In genomic region chr10:106424981-106425380, GRCh38 we compare ENCODE assay signal across 28 cellular contexts.
DNase-seq lines count a peak whose midpoint lies in the region; ATAC-seq, FAIRE-seq and TF ChIP-seq lines count a peak whose summit lies in the region.
"Had no signal": no experiment of that assay in that cellular context is flagged by ENCODE, and none has a peak within 500 bp of the region (broad histone marks: within the 10 kb centered on the region; RNA-seq: fewer than 3 reads in every experiment).

No MANE protein-coding gene starts in this region.

- H3K36me3 Mint-ChIP-seq in HFFc6 (ENCODE audit: low read depth) = peaks cover 22% of the 10 kb centered on the region
- H3K36me3 Mint-ChIP-seq: activated naive CD8-positive, alpha-beta T cell had no signal

- ATAC-seq in HG03439 (IDR thresholded peaks at IDR 0.05; ENCODE audit: unreplicated experiment) (no peak), HG03097 (IDR thresholded peaks at IDR 0.05; ENCODE audit: low FRiP score, unreplicated experiment) (no peak)
- ATAC-seq: activated CD8-positive, alpha-beta T cell treated with anti-CD3 and anti-CD28 coated beads for 36 hours; gastrocnemius medialis; left lung; sciatic nerve; upper lobe of right lung had no signal

- H3K27ac Mint-ChIP-seq in HFFc6 = peak overlapping the region; percentile 97
- H3K27ac Mint-ChIP-seq: activated CD8-positive, alpha-beta T cell treated with anti-CD3 and anti-CD28 coated beads for 36 hours; activated naive CD8-positive, alpha-beta T cell; CD4-positive, alpha-beta T cell had no signal

- no peaks in the 10 kb centered on the region; the same call in 1 of the 2 replicates for H3K9me3 Mint-ChIP-seq in HFFc6

- peaks cover 40% of the 10 kb centered on the region for H3K4me1 Mint-ChIP-seq in HFFc6 (ENCODE audit: low read depth)

- no peak for FAIRE-seq in urothelium cell line (lab: Jason Lieb, UNC)
- FAIRE-seq: endothelial cell of umbilical vein, GM12892, H54 had no signal

- DNase-seq in HFFc6 (peak; percentile 37), amniotic stem cell (lab: John Stamatoyannopoulos, UW) (peak; percentile 10), fibroblast of mammary gland (ENCODE audit: low read depth) (peak; percentile 68), urothelium cell line (ENCODE audit: low spot score) (peak; percentile 14), cortex of kidney (lab: John Stamatoyannopoulos, UW) (no peak)
- DNase-seq: activated CD8-positive, alpha-beta T cell treated with anti-CD3 and anti-CD28 coated beads for 36 hours; activated effector memory CD4-positive, alpha-beta T cell treated with Interleukin-2 at 50 U/mL for 16 hours; CD4-positive, alpha-beta T cell; cerebellar nuclear complex; gastrocnemius medialis; Karpas-422; left lung; mesendoderm; NCI-H1436 treated with DMSO at 0.1 percent for 48 hours; NCI-H446; Right ventricle myocardium superior; stimulated activated naive CD4-positive, alpha-beta T cell; T-helper 2 cell; upper lobe of right lung had no signal

- no peak for TF ChIP-seq CTCF in HFFc6 (IDR thresholded peaks at IDR 0.05)
- no peak for TF ChIP-seq CTCF in fibroblast of mammary gland (conservative IDR thresholded peaks at IDR 0.05; ENCODE audit: control insufficient read depth, insufficient read depth, low read depth, low read length)

- no peak overlapping the region for H3K4me3 ChIP-seq in fibroblast of mammary gland (ENCODE audit: control insufficient read depth, low read depth, low read length)
- H3K4me3 ChIP-seq: ascending aorta, gastrocnemius medialis, left lung, suprapubic skin, upper lobe of right lung had no signal

- H3K27me3 Mint-ChIP-seq in HFFc6 (ENCODE audit: insufficient read depth) = no peaks in the 10 kb centered on the region
- H3K27me3 Mint-ChIP-seq: activated CD8-positive, alpha-beta T cell treated with anti-CD3 and anti-CD28 coated beads for 36 hours; activated naive CD8-positive, alpha-beta T cell; CD4-positive, alpha-beta T cell had no signal

- no peak overlapping the region for H3K4me3 Mint-ChIP-seq in HFFc6
- H3K4me3 Mint-ChIP-seq: activated CD8-positive, alpha-beta T cell treated with anti-CD3 and anti-CD28 coated beads for 36 hours; activated naive CD8-positive, alpha-beta T cell; CD4-positive, alpha-beta T cell had no signal
